ENCODE assay signal across 1 cellular context in genomic region chr7:149125864-149126661, GRCh38.
TF ChIP-seq lines count a peak whose summit lies in the region.

ZNF425 (minus strand) TSS chr7:149126324; CDS start chr7:149126213, 111 bp downstream.

TF ChIP-seq in HepG2, 621 proteins besides CTCF, POLR2A, EP300 and RAD21 (continued from another document and continues in another):
- 0 out of 2 replicates have a peak, but pooled peaks have one; percentile 18 for TF ChIP-seq E2F2 (CRISPR knock-in tag; IDR thresholded peaks at IDR 0.05; ENCODE audit: borderline replicate concordance)
- no peak for TF ChIP-seq DPF2 (CRISPR knock-in tag; IDR thresholded peaks at IDR 0.05; ENCODE audit: borderline replicate concordance, low read depth)
- TF ChIP-seq U2AF1 (optimal IDR thresholded peaks at IDR 0.05; ENCODE audit: low read depth, low read length): peak; percentile 12
- peak; percentile 92 for TF ChIP-seq ETV5 (CRISPR knock-in tag; IDR thresholded peaks at IDR 0.05; ENCODE audit: borderline replicate concordance)
- no peak for TF ChIP-seq SRSF9 (IDR thresholded peaks at IDR 0.05; ENCODE audit: borderline replicate concordance, insufficient read depth, low read depth, low read length, poor library complexity, severe bottlenecking)
- no peak; the same call in 1 of the 2 replicates for TF ChIP-seq ZNF780A (CRISPR knock-in tag; IDR thresholded peaks at IDR 0.05)
- TF ChIP-seq ZBTB26 (CRISPR knock-in tag; IDR thresholded peaks at IDR 0.05; ENCODE audit: borderline replicate concordance): no peak
- TF ChIP-seq ZFP82 (CRISPR knock-in tag; IDR thresholded peaks at IDR 0.05; ENCODE audit: borderline replicate concordance): peak; percentile 78; the same call in 1 of the 2 replicates
- 0 out of 2 replicates have a peak, but pooled peaks have one; percentile 17 for TF ChIP-seq ZNF235 (CRISPR knock-in tag; IDR thresholded peaks at IDR 0.05; ENCODE audit: borderline replicate concordance)
- TF ChIP-seq HOMEZ (CRISPR knock-in tag; IDR thresholded peaks at IDR 0.05; ENCODE audit: low read depth): peak; percentile 85
- no peak for TF ChIP-seq PREB (CRISPR knock-in tag; IDR thresholded peaks at IDR 0.05)
- TF ChIP-seq ZNF570 (CRISPR knock-in tag; IDR thresholded peaks at IDR 0.05; ENCODE audit: borderline replicate concordance): peak; percentile 24; the same call in 1 of the 2 replicates
- TF ChIP-seq REPIN1 (CRISPR knock-in tag; IDR thresholded peaks at IDR 0.05; ENCODE audit: borderline replicate concordance, low read depth): peak; percentile 83; the same call in 1 of the 2 replicates
- TF ChIP-seq ZNF776 (CRISPR knock-in tag; IDR thresholded peaks at IDR 0.05): peak; percentile 90
- TF ChIP-seq ZNF607 (CRISPR knock-in tag; IDR thresholded peaks at IDR 0.05; ENCODE audit: borderline replicate concordance): peak; percentile 80
- peak; percentile 78 for TF ChIP-seq ZNF768 (CRISPR knock-in tag; IDR thresholded peaks at IDR 0.05)
- peak; percentile 28; the same call in 1 of the 2 replicates for TF ChIP-seq ZNF850 (CRISPR knock-in tag; conservative IDR thresholded peaks at IDR 0.05)
- peak; percentile 83; the same call in 1 of the 2 replicates for TF ChIP-seq ZNF616 (CRISPR knock-in tag; IDR thresholded peaks at IDR 0.05; ENCODE audit: low read depth)
- peak; percentile 77 for TF ChIP-seq ATF2 (CRISPR knock-in tag; IDR thresholded peaks at IDR 0.05)
- TF ChIP-seq ZNF276 (CRISPR knock-in tag; IDR thresholded peaks at IDR 0.05; ENCODE audit: low read depth): peak; percentile 62; the same call in 1 of the 2 replicates
- no peak for TF ChIP-seq HNF1A (IDR thresholded peaks at IDR 0.05; ENCODE audit: low read depth)
- peak; percentile 68; the same call in 1 of the 2 replicates for TF ChIP-seq HNF1A (CRISPR knock-in tag; IDR thresholded peaks at IDR 0.05; ENCODE audit: borderline replicate concordance)
- TF ChIP-seq ZNF512 (CRISPR knock-in tag; IDR thresholded peaks at IDR 0.05): no peak
- TF ChIP-seq SMARCC2 (IDR thresholded peaks at IDR 0.05): no peak
- peak; percentile 74 for TF ChIP-seq ZNF800 (CRISPR knock-in tag; IDR thresholded peaks at IDR 0.05)
- peak; percentile 89 for TF ChIP-seq MEIS2 (CRISPR knock-in tag; IDR thresholded peaks at IDR 0.05)
- peak; percentile 77; the same call in 1 of the 2 replicates for TF ChIP-seq MAZ (IDR thresholded peaks at IDR 0.05; ENCODE audit: borderline replicate concordance, low read depth, low read length)
- TF ChIP-seq MAZ (CRISPR knock-in tag; IDR thresholded peaks at IDR 0.05; ENCODE audit: low read depth): peak; percentile 99
- peak; percentile 57; the same call in 1 of the 2 replicates for TF ChIP-seq KLF15 (CRISPR knock-in tag; IDR thresholded peaks at IDR 0.05; ENCODE audit: borderline replicate concordance)
- TF ChIP-seq CEBPB (IDR thresholded peaks at IDR 0.05; ENCODE audit: borderline replicate concordance, low read depth, low read length): no peak
- no peak; the same call in 1 of the 2 replicates for TF ChIP-seq RERE (CRISPR knock-in tag; IDR thresholded peaks at IDR 0.05; ENCODE audit: low read depth)
- no peak for TF ChIP-seq BRCA1 (CRISPR knock-in tag; IDR thresholded peaks at IDR 0.05)
